In genomic region chr11:69648679-69649575, GRCh38 we compare ENCODE assay signal across 28 cellular contexts. TPM values are rescaled to one million over a fixed set of nuclear protein-coding genes. Genes with fewer than 3 reads are reported as not detected.
DNase-seq lines count a peak whose midpoint lies in the region; ATAC-seq, FAIRE-seq and TF ChIP-seq lines count a peak whose summit lies in the region.
"Had no signal": no experiment of that assay in that cellular context is flagged by ENCODE, and none has a peak within 500 bp of the region (broad histone marks: within the 10 kb centered on the region; RNA-seq: fewer than 3 reads in every experiment).

No MANE protein-coding gene starts in this region.

- peaks cover 90 to 100% of the 10 kb centered on the region in 2 experiments for H3K36me3 ChIP-seq in SK-N-SH (replicated peaks in 1 of 2; ENCODE audit: control insufficient read depth in 1 of 2, insufficient read depth in 2 of 2, low read length in 1 of 2)
- peaks cover 100% of the 10 kb centered on the region for H3K36me3 ChIP-seq in SJSA1
- peaks cover 35 to 85% of the 10 kb centered on the region in 2 experiments for H3K36me3 ChIP-seq in HepG2 (replicated peaks in 1 of 2; ENCODE audit: control insufficient read depth in 1 of 2, insufficient read depth in 2 of 2, low read length in 2 of 2)
- peaks cover 0 to 62% (median 3%) of the 10 kb centered on the region in 4 donors for H3K36me3 ChIP-seq in sigmoid colon
- H3K36me3 ChIP-seq: transverse colon had no signal

- POLR2A ChIA-PET in SK-N-SH (lab: Yijun Ruan, JAX) (interaction anchor here (1.4 kb wide), 1 partner anchor 11 kb away, joined by 4 read pairs; no protein-coding TSS in a partner anchor), HepG2 (lab: Yijun Ruan, JAX) (interaction anchor here (1.7 to 1.8 kb wide), 2 partner anchors 9 to 19 kb away, joined by 6 to 10 read pairs; no protein-coding TSS in a partner anchor)

- no peak overlapping the region for H3K4me3 ChIP-seq in SK-N-SH (ENCODE audit: low read depth in 2 of 2, low read length in 1 of 2)
- H3K4me3 ChIP-seq in SJSA1 = no peak overlapping the region
- H3K4me3 ChIP-seq in HepG2 (replicated peaks in 1 of 3; ENCODE audit: insufficient read depth in 1 of 3, low read depth in 2 of 3, low read length in 3 of 3) = no peak overlapping the region
- no peak overlapping the region for H3K4me3 ChIP-seq in sigmoid colon
- H3K4me3 ChIP-seq: pancreas, transverse colon had no signal

- H3K79me2 ChIP-seq in SK-N-SH (ENCODE audit: insufficient read depth) (peaks cover 74% of the 10 kb centered on the region), HepG2 (ENCODE audit: insufficient read depth, low read length) (peaks cover 24% of the 10 kb centered on the region)

- intact Hi-C loops in HepG2 (cut with micrococcal nuclease; ENCODE audit: unreplicated experiment) = loop anchor here (10.0 kb wide), 2 partner anchors 154 to 544 kb away; no protein-coding TSS in a partner anchor
- intact Hi-C loops in sigmoid colon (cut with DNase I) = loop anchor here (10.0 kb wide), 1 partner anchor 744 kb away; the partner anchor contains the start of genes IGHMBP2 and MRPL21

- TF ChIP-seq RAD21 in SK-N-SH (IDR thresholded peaks at IDR 0.05; ENCODE audit: low read length) (no peak), HepG2 (CRISPR knock-in tag; IDR thresholded peaks at IDR 0.05) (no peak)

- no peak for TF ChIP-seq EP300 in SK-N-SH (IDR thresholded peaks at IDR 0.05; ENCODE audit: borderline replicate concordance in 1 of 2, low read depth in 1 of 2, low read length in 1 of 2)
- no peak for TF ChIP-seq EP300 in HepG2 (IDR thresholded peaks at IDR 0.05; ENCODE audit: low read depth in 2 of 2, low read length in 2 of 2)
- no peak for TF ChIP-seq EP300 in HepG2 (CRISPR knock-in tag; IDR thresholded peaks at IDR 0.05; ENCODE audit: borderline replicate concordance)
- TF ChIP-seq EP300 in sigmoid colon (IDR thresholded peaks at IDR 0.05) = no peak

- TF ChIP-seq POLR2A in HepG2 (IDR thresholded peaks at IDR 0.05; ENCODE audit: insufficient read depth in 1 of 2, low read depth in 2 of 2, low read length in 2 of 2) (no peak), sigmoid colon (IDR thresholded peaks at IDR 0.05) (no peak)

- H2AFZ ChIP-seq in SK-N-SH (ENCODE audit: low read depth) = no peak overlapping the region
- H2AFZ ChIP-seq in HepG2 (ENCODE audit: low read length) = no peak overlapping the region

- peaks cover 87% of the 10 kb centered on the region for H3F3A ChIP-seq in SK-N-SH (replicated peaks; ENCODE audit: insufficient read depth)

- H3K27ac ChIP-seq in SK-N-SH (ENCODE audit: low read depth in 2 of 2, low read length in 1 of 2) (peak overlapping the region; percentile 34 to 57), SJSA1 (peak overlapping the region; percentile 12; the same call in 1 of the 2 replicates), HepG2 (ENCODE audit: extremely low read length, insufficient read depth, low read length) (peak overlapping the region; percentile 33), sigmoid colon (no peak overlapping the region)
- H3K27ac ChIP-seq: pancreas, transverse colon had no signal

- no peak for FAIRE-seq in HepG2 (lab: Jason Lieb, UNC)
- FAIRE-seq: G401.6, GM18507, H54, pancreas had no signal

- H3K4me2 ChIP-seq in SK-N-SH (no peak overlapping the region; the same call in 1 of the 2 replicates), HepG2 (ENCODE audit: low read depth, low read length) (no peak overlapping the region)

- CTCF ChIA-PET in SK-N-SH (lab: Yijun Ruan, JAX) = interaction anchor here (0.8 to 2.5 kb wide), 5 partner anchors 17 to 547 kb away, joined by 3 to 26 read pairs (median 3); no protein-coding TSS in a partner anchor
- CTCF ChIA-PET in HepG2 (lab: Yijun Ruan, JAX; ENCODE audit: low intra/inter-chr PET ratio, low total read pairs) = no interaction called here

- 98% methylated on average over 17 of the region's 37 CpGs for WGBS in SK-N-SH (ENCODE audit: low lambda C conversion rate)
- 96% methylated on average over 31 of the region's 37 CpGs for whole genome bisulfite sequencing in HepG2 (ENCODE audit: low lambda C conversion rate)
- 91 to 92% methylated on average over 37 of the region's 37 CpGs for WGBS in sigmoid colon, 2 donors

- in situ Hi-C loops in HepG2 (cut with HindIII; ENCODE audit: extremely low pct_ligation_motif_present, low pct_unique_long_range_greater_than_20kb) = loop anchor here (25.0 kb wide), 1 partner anchor 212 kb away; no protein-coding TSS in a partner anchor

- peaks cover 39 to 70% of the 10 kb centered on the region in 2 experiments; a peak in 2 of 4 replicates for H3K4me1 ChIP-seq in SK-N-SH (ENCODE audit: control insufficient read depth in 1 of 2, insufficient read depth in 2 of 2, low read depth in 1 of 2, low read length in 1 of 2)
- H3K4me1 ChIP-seq in SJSA1 (replicated peaks) = peaks cover 67% of the 10 kb centered on the region
- peaks cover 38% of the 10 kb centered on the region for H3K4me1 ChIP-seq in HepG2 (ENCODE audit: insufficient read depth, low read length)
- H3K4me1 ChIP-seq in sigmoid colon = peaks cover 0 to 19% (median 16%) of the 10 kb centered on the region in 4 donors

- no peaks in the 10 kb centered on the region for H3K27me3 ChIP-seq in SK-N-SH (ENCODE audit: insufficient read depth)
- no peaks in the 10 kb centered on the region for H3K27me3 ChIP-seq in SJSA1 (replicated peaks)
- no peaks in the 10 kb centered on the region for H3K27me3 ChIP-seq in HepG2 (ENCODE audit: control insufficient read depth in 1 of 2, insufficient read depth in 2 of 2, low read length in 2 of 2)
- H3K27me3 ChIP-seq in sigmoid colon = peaks cover 0 to 6% (median 2%) of the 10 kb centered on the region in 3 donors
- H3K27me3 ChIP-seq: pancreas, transverse colon had no signal

- H3K9ac ChIP-seq in SK-N-SH = peak overlapping the region; percentile 31; the same call in 1 of the 2 replicates
- H3K9ac ChIP-seq in HepG2 (ENCODE audit: insufficient read depth, low read depth, low read length) = no peak overlapping the region

- ATAC-seq in SK-N-SH treated with all-trans-retinoic acid at 6 μM for 48 hours (no peak), HepG2 (no peak), GM19455 (IDR thresholded peaks at IDR 0.05; ENCODE audit: unreplicated experiment) (no peak)
- ATAC-seq: pancreas, sciatic nerve had no signal

- no peak for TF ChIP-seq CTCF in SK-N-SH (IDR thresholded peaks at IDR 0.05)
- no peak for TF ChIP-seq CTCF in HepG2 (CRISPR knock-in tag; IDR thresholded peaks at IDR 0.05)
- no peak for TF ChIP-seq CTCF in sigmoid colon (IDR thresholded peaks at IDR 0.05)

- DNase-seq in SK-N-SH (no peak), SJSA1 (ENCODE audit: low read depth in 1 of 2, low spot score in 2 of 2) (peak in 1 of 2 experiments; percentile 20), HepG2 (ENCODE audit: low spot score) (no peak), sigmoid colon (peak; percentile 60), inferior parietal cortex (ENCODE audit: extremely low spot score) (no peak), dedifferentiated amniotic fluid mesenchymal stem cell (ENCODE audit: extremely low spot score) (no peak)
- DNase-seq: 8988T; activated B cell treated with CpG ODN at 0.5 μM for 24 hours; activated CD4-positive, alpha-beta T cell treated with anti-CD3 and anti-CD28 coated beads, Interleukin-2, amount 50 U/mL, for 4 hours; activated naive CD4-positive, alpha-beta T cell treated with anti-CD3 and anti-CD28 coated beads, Interleukin-2, amount 10 ng/mL, durations not matched to agents 7 days and 5 days; anterior cingulate cortex; dermis blood vessel endothelial cell; DMS53; mammary epithelial cell; NCI-H1092; NCI-H187; stimulated activated CD4-positive, alpha-beta T cell treated with anti-CD3 and anti-CD28 coated beads, Interleukin-15, amount 100 ng/mL, for 24 hours; transverse colon had no signal

- H3K9me3 ChIP-seq in SK-N-SH = no peaks in the 10 kb centered on the region
- no peaks in the 10 kb centered on the region for H3K9me3 ChIP-seq in SJSA1 (replicated peaks)
- H3K9me3 ChIP-seq in HepG2 (ENCODE audit: low read length) = no peaks in the 10 kb centered on the region
- no peaks in the 10 kb centered on the region for H3K9me3 ChIP-seq in sigmoid colon
- H3K9me3 ChIP-seq: pancreas, transverse colon had no signal

- H3K9me2 ChIP-seq in SK-N-SH = no peaks in the 10 kb centered on the region

- no TSS peak for BruUV-seq in HepG2 (replicated peaks; lab: Mats Ljungman, UMichigan)

- H4K20me1 ChIP-seq in SK-N-SH (ENCODE audit: insufficient read depth) (peaks cover 100% of the 10 kb centered on the region), HepG2 (ENCODE audit: insufficient read depth, low read length) (peaks cover 38% of the 10 kb centered on the region)

RNA-seq across cellular contexts. Expression of gene CCND1, which starts 8.0 kb away (rescaled TPM):
- 242 and 285 TPM in 2 replicates for polyA plus RNA-seq in SK-N-SH (2012; rRNA removed)
- polyA plus RNA-seq in SK-N-SH (2012; cell fraction: cytosol; rRNA removed) = 196 and 213 TPM in 2 replicates
- 319 and 430 TPM in 2 replicates for polyA plus RNA-seq in SK-N-SH (2012; cell fraction: nucleus; rRNA removed)
- 579 and 793 TPM in 2 replicates for total RNA-seq in SJSA1 (2014; rRNA removed; shearing (Covaris generic))
- 107 and 117 TPM in 2 replicates for total RNA-seq in HepG2 (2016; rRNA removed; fragmentation: Illumina TruSeq; extraction: Trizol)
- total RNA-seq in HepG2 (2016; cell fraction: cytosol; rRNA removed; fragmentation: Illumina TruSeq; extraction: Trizol; ENCODE audit: low read depth) = 18.0 and 19.0 TPM in 2 replicates
- 91.6 and 108 TPM in 2 replicates for total RNA-seq in HepG2 (2016; cell fraction: insoluble cytoplasmic fraction; rRNA removed; fragmentation: Illumina TruSeq; extraction: Trizol)
- 58.9 and 60.9 TPM in 2 replicates for total RNA-seq in HepG2 (2016; cell fraction: membrane; rRNA removed; fragmentation: Illumina TruSeq; extraction: Trizol)
- 68.6 and 72.9 TPM in 2 replicates for total RNA-seq in HepG2 (2016; cell fraction: nucleus; rRNA removed; fragmentation: Illumina TruSeq; extraction: Trizol)
- polyA plus RNA-seq in HepG2 (2011; rRNA removed) = 126 and 136 TPM in 2 replicates
- 73.2 and 112 TPM in 2 replicates for polyA plus RNA-seq in HepG2 (2011; cell fraction: cytosol; rRNA removed)
- polyA plus RNA-seq in HepG2 (2011; cell fraction: nucleus; rRNA removed) = 161 and 292 TPM in 2 replicates
- polyA plus RNA-seq in HepG2 (2012) = 60.9 and 65.2 TPM in 2 replicates
- polyA plus RNA-seq in HepG2 (2016; cell fraction: cytosol; fragmentation: Illumina TruSeq; extraction: Trizol; ENCODE audit: low read depth) = 10.4 and 11.6 TPM in 2 replicates
- 75.4 and 106 TPM in 2 replicates for polyA plus RNA-seq in HepG2 (2016; cell fraction: insoluble cytoplasmic fraction; fragmentation: Illumina TruSeq; extraction: Trizol; ENCODE audit: low read depth)
- polyA plus RNA-seq in HepG2 (2016; cell fraction: membrane; fragmentation: Illumina TruSeq; extraction: Trizol; ENCODE audit: low read depth) = 24.6 and 25.9 TPM in 2 replicates
- 90.1 and 100 TPM in 2 replicates for polyA plus RNA-seq in HepG2 (2016; cell fraction: nucleus; fragmentation: Illumina TruSeq; extraction: Trizol; ENCODE audit: insufficient read depth, low read depth)
- polyA minus RNA-seq in HepG2 (2011; rRNA and poly(A)+ RNA removed; ENCODE audit: low replicate concordance) = 30.5 and 379 TPM in 2 replicates
- polyA minus RNA-seq in HepG2 (2011; cell fraction: cytosol; rRNA and poly(A)+ RNA removed) = 191 and 225 TPM in 2 replicates
- polyA minus RNA-seq in HepG2 (2011; cell fraction: nucleus; rRNA and poly(A)+ RNA removed) = 120 and 156 TPM in 2 replicates
- total RNA-seq in sigmoid colon = 10 to 100 TPM in 3 of 4 donors, 1 to 10 TPM in 1; 7.7 to 56.8 (median 31.1) TPM
- polyA plus RNA-seq in sigmoid colon = 10 to 100 TPM; 12.0 to 18.8 (median 14.8) TPM

RNA-seq across cellular contexts. Expression of gene LTO1, which starts 26.2 kb away (rescaled TPM):
- polyA plus RNA-seq in SK-N-SH (2012; rRNA removed) (30.8 and 33.1 TPM in 2 replicates), HepG2 (2011; rRNA removed) (11.8 and 13.8 TPM in 2 replicates), sigmoid colon (10 to 100 TPM; 12.0 to 25.7 (median 16.2) TPM)
- 27.2 and 30.5 TPM in 2 replicates for polyA plus RNA-seq in SK-N-SH (2012; cell fraction: cytosol; rRNA removed)
- polyA plus RNA-seq in SK-N-SH (2012; cell fraction: nucleus; rRNA removed) = 93.5 and 102 TPM in 2 replicates
- total RNA-seq in SJSA1 (2014; rRNA removed; shearing (Covaris generic)) = 54.7 and 78.1 TPM in 2 replicates
- total RNA-seq in HepG2 (2016; rRNA removed; fragmentation: Illumina TruSeq; extraction: Trizol) (11.3 and 15.0 TPM in 2 replicates), sigmoid colon (10 to 100 TPM; 19.3 to 42.9 (median 21.0) TPM)
- total RNA-seq in HepG2 (2016; cell fraction: cytosol; rRNA removed; fragmentation: Illumina TruSeq; extraction: Trizol; ENCODE audit: low read depth) = 9.2 and 10.5 TPM in 2 replicates
- 9.0 and 17.0 TPM in 2 replicates for total RNA-seq in HepG2 (2016; cell fraction: insoluble cytoplasmic fraction; rRNA removed; fragmentation: Illumina TruSeq; extraction: Trizol)
- 11.5 and 13.4 TPM in 2 replicates for total RNA-seq in HepG2 (2016; cell fraction: membrane; rRNA removed; fragmentation: Illumina TruSeq; extraction: Trizol)
- 17.6 and 20.5 TPM in 2 replicates for total RNA-seq in HepG2 (2016; cell fraction: nucleus; rRNA removed; fragmentation: Illumina TruSeq; extraction: Trizol)
- polyA plus RNA-seq in HepG2 (2011; cell fraction: cytosol; rRNA removed) = 9.3 TPM in 2 replicates
- 32.0 and 35.0 TPM in 2 replicates for polyA plus RNA-seq in HepG2 (2011; cell fraction: nucleus; rRNA removed)
- 10.6 and 11.8 TPM in 2 replicates for polyA plus RNA-seq in HepG2 (2012)
- 5.3 and 6.8 TPM in 2 replicates for polyA plus RNA-seq in HepG2 (2016; cell fraction: cytosol; fragmentation: Illumina TruSeq; extraction: Trizol; ENCODE audit: low read depth)
- 13.9 and 14.6 TPM in 2 replicates for polyA plus RNA-seq in HepG2 (2016; cell fraction: insoluble cytoplasmic fraction; fragmentation: Illumina TruSeq; extraction: Trizol; ENCODE audit: low read depth)
- polyA plus RNA-seq in HepG2 (2016; cell fraction: membrane; fragmentation: Illumina TruSeq; extraction: Trizol; ENCODE audit: low read depth) = 9.0 and 9.4 TPM in 2 replicates
- polyA plus RNA-seq in HepG2 (2016; cell fraction: nucleus; fragmentation: Illumina TruSeq; extraction: Trizol; ENCODE audit: insufficient read depth, low read depth) = 40.5 and 43.2 TPM in 2 replicates
- 17.9 and 33.2 TPM in 2 replicates for polyA minus RNA-seq in HepG2 (2011; rRNA and poly(A)+ RNA removed; ENCODE audit: low replicate concordance)
- polyA minus RNA-seq in HepG2 (2011; cell fraction: cytosol; rRNA and poly(A)+ RNA removed) = 4.6 TPM in 2 replicates
- 22.3 and 29.4 TPM in 2 replicates for polyA minus RNA-seq in HepG2 (2011; cell fraction: nucleus; rRNA and poly(A)+ RNA removed)

RNA-seq across cellular contexts. Expression of gene FGF19, which starts 54.9 kb away (rescaled TPM):
- polyA plus RNA-seq in SK-N-SH (2012; rRNA removed) (not detected in 2 replicates), HepG2 (2011; rRNA removed) (0.07 and 0.16 TPM in 2 replicates), sigmoid colon (not detected)
- polyA plus RNA-seq in SK-N-SH (2012; cell fraction: cytosol; rRNA removed) = not detected in 2 replicates
- 0.02 TPM in 1 of 2 replicates, not detected in the other for polyA plus RNA-seq in SK-N-SH (2012; cell fraction: nucleus; rRNA removed)
- total RNA-seq in SJSA1 (2014; rRNA removed; shearing (Covaris generic)) = 3.0 and 10.3 TPM in 2 replicates
- total RNA-seq in HepG2 (2016; rRNA removed; fragmentation: Illumina TruSeq; extraction: Trizol) (not detected in 2 replicates), sigmoid colon (not detected)
- not detected in 2 replicates for total RNA-seq in HepG2 (2016; cell fraction: cytosol; rRNA removed; fragmentation: Illumina TruSeq; extraction: Trizol; ENCODE audit: low read depth)
- 0.04 TPM in 1 of 2 replicates, not detected in the other for total RNA-seq in HepG2 (2016; cell fraction: insoluble cytoplasmic fraction; rRNA removed; fragmentation: Illumina TruSeq; extraction: Trizol)
- total RNA-seq in HepG2 (2016; cell fraction: membrane; rRNA removed; fragmentation: Illumina TruSeq; extraction: Trizol) = not detected in 2 replicates
- not detected in 2 replicates for total RNA-seq in HepG2 (2016; cell fraction: nucleus; rRNA removed; fragmentation: Illumina TruSeq; extraction: Trizol)
- 0.03 and 0.06 TPM in 2 replicates for polyA plus RNA-seq in HepG2 (2011; cell fraction: cytosol; rRNA removed)
- 0.62 and 0.74 TPM in 2 replicates for polyA plus RNA-seq in HepG2 (2011; cell fraction: nucleus; rRNA removed)
- 0.08 and 0.11 TPM in 2 replicates for polyA plus RNA-seq in HepG2 (2012)
- not detected in 2 replicates for polyA plus RNA-seq in HepG2 (2016; cell fraction: cytosol; fragmentation: Illumina TruSeq; extraction: Trizol; ENCODE audit: low read depth)
- polyA plus RNA-seq in HepG2 (2016; cell fraction: insoluble cytoplasmic fraction; fragmentation: Illumina TruSeq; extraction: Trizol; ENCODE audit: low read depth) = not detected in 2 replicates
- polyA plus RNA-seq in HepG2 (2016; cell fraction: membrane; fragmentation: Illumina TruSeq; extraction: Trizol; ENCODE audit: low read depth) = not detected in 2 replicates
- 0.36 and 0.37 TPM in 2 replicates for polyA plus RNA-seq in HepG2 (2016; cell fraction: nucleus; fragmentation: Illumina TruSeq; extraction: Trizol; ENCODE audit: insufficient read depth, low read depth)
- 0.21 TPM in 1 of 2 replicates, not detected in the other for polyA minus RNA-seq in HepG2 (2011; rRNA and poly(A)+ RNA removed; ENCODE audit: low replicate concordance)
- polyA minus RNA-seq in HepG2 (2011; cell fraction: cytosol; rRNA and poly(A)+ RNA removed) = not detected in 2 replicates
- not detected in 2 replicates for polyA minus RNA-seq in HepG2 (2011; cell fraction: nucleus; rRNA and poly(A)+ RNA removed)
- total RNA-seq: activated B cell treated with CpG ODN at 0.5 μM for 24 hours; activated T-helper 1 cell treated with anti-CD3 and anti-CD28 coated beads, Interleukin-12 subunit alpha, Interleukin-12 subunit beta, Interleukin-2, Interleukin-4 antibody, amounts not matched to agents 30 ng/mL and 10 ng/mL and 1 ng/mL, durations not matched to agents 14 hours and 24 hours and 36 hours; cardiac septum; dermis blood vessel endothelial cell; glomerular endothelial cell; sciatic nerve; transverse colon had no signal

Comparison
In these comparisons a context has a peak if more than half of its experiments do, and no peak if none do; other contexts are left out.
1. H3K27ac ChIP-seq: peak in SK-N-SH (2 of 2), SJSA1 (single experiment) and HepG2 (single experiment); none in sigmoid colon (0 of 4).